12 cellular contexts compared by ENCODE assay signal in genomic region chr19:17863520-17864182, GRCh38.
A peak's percentile ranks its signal among the peaks of the same experiment; 100 is the strongest.
DNase-seq lines count a peak whose midpoint lies in the region; ATAC-seq, FAIRE-seq and TF ChIP-seq lines count a peak whose summit lies in the region.
"Had no signal": no experiment of that assay in that cellular context is flagged by ENCODE, and none has a peak within 500 bp of the region (broad histone marks: within the 10 kb centered on the region; RNA-seq: fewer than 3 reads in every experiment).

No MANE protein-coding gene starts in this region.

- H3K27me3 Mint-ChIP-seq in activated T-cell treated with anti-CD3 and anti-CD28 coated beads, Interleukin-2, amount 50 U/mL, for 24 hours, result no peaks in the 10 kb centered on the region
- peaks cover 4% of the 10 kb centered on the region for H3K27me3 Mint-ChIP-seq in activated naive CD8-positive, alpha-beta T cell treated with anti-CD3 and anti-CD28 coated beads, Interleukin-2, amount 50 U/mL, for 24 hours

- peaks cover 3% of the 10 kb centered on the region; the same call in 1 of the 2 replicates for H3K4me1 ChIP-seq in HUES48 (ENCODE audit: control insufficient read depth, insufficient read depth, low read length)

- H3K9ac ChIP-seq in HUES48 (ENCODE audit: low read depth, low read length), result no peak overlapping the region

- FAIRE-seq in D721Med (lab: Jason Lieb, UNC), result no peak
- FAIRE-seq: frontal cortex had no signal

- peak overlapping the region; percentile 87 for H3K27ac ChIP-seq in HUES48 (ENCODE audit: low read depth, low read length)

- H3K4me1 Mint-ChIP-seq in activated T-cell treated with anti-CD3 and anti-CD28 coated beads, Interleukin-2, amount 50 U/mL, for 24 hours (ENCODE audit: low read depth), result peaks cover 40% of the 10 kb centered on the region
- peaks cover 41% of the 10 kb centered on the region for H3K4me1 Mint-ChIP-seq in activated naive CD8-positive, alpha-beta T cell treated with anti-CD3 and anti-CD28 coated beads, Interleukin-2, amount 50 U/mL, for 24 hours

- no peak overlapping the region for H3K4me3 ChIP-seq in HUES48 (ENCODE audit: low read depth, low read length)
- no peak overlapping the region for H3K4me3 ChIP-seq in retinal pigment epithelial cell (ENCODE audit: low read length)

- H3K36me3 Mint-ChIP-seq in activated T-cell treated with anti-CD3 and anti-CD28 coated beads, Interleukin-2, amount 50 U/mL, for 24 hours (ENCODE audit: low read depth), result peaks cover 64% of the 10 kb centered on the region
- H3K36me3 Mint-ChIP-seq in activated naive CD8-positive, alpha-beta T cell treated with anti-CD3 and anti-CD28 coated beads, Interleukin-2, amount 50 U/mL, for 24 hours (ENCODE audit: low read depth), result peaks cover 53% of the 10 kb centered on the region

- peak; percentile 45 for DNase-seq in activated T-cell treated with anti-CD3 and anti-CD28 coated beads, Interleukin-2, amount 50 U/mL, for 24 hours
- no peak for DNase-seq in activated T-cell treated with anti-CD3 and anti-CD28 coated beads, Interleukin-2, amount 50 U/mL, for 1 hour
- no peak for DNase-seq in activated naive CD8-positive, alpha-beta T cell treated with anti-CD3 and anti-CD28 coated beads, Interleukin-2, amount 50 U/mL, for 24 hours
- peak; percentile 75 for DNase-seq in retinal pigment epithelial cell (ENCODE audit: low read depth)
- no peak for DNase-seq in NCI-H524 treated with DMSO at 0.1 percent for 48 hours (lab: John Stamatoyannopoulos, UW)
- no peak for DNase-seq in D721Med (ENCODE audit: insufficient read length, low spot score)
- DNase-seq in putamen (ENCODE audit: low spot score), result no peak
- DNase-seq: activated gamma-delta T cell treated with Interleukin-2 at 50 U/mL for 16 hours, dermis blood vessel endothelial cell, NCI-H187 had no signal

- no peaks in the 10 kb centered on the region for H3K9me3 Mint-ChIP-seq in activated T-cell treated with anti-CD3 and anti-CD28 coated beads, Interleukin-2, amount 50 U/mL, for 24 hours
- no peaks in the 10 kb centered on the region for H3K9me3 Mint-ChIP-seq in activated naive CD8-positive, alpha-beta T cell treated with anti-CD3 and anti-CD28 coated beads, Interleukin-2, amount 50 U/mL, for 24 hours

- ATAC-seq in activated naive CD8-positive, alpha-beta T cell treated with anti-CD3 and anti-CD28 coated beads, Interleukin-2, amount 50 U/mL, for 24 hours, result no peak

- peaks cover 43% of the 10 kb centered on the region for H3K36me3 ChIP-seq in HUES48 (ENCODE audit: control insufficient read depth, insufficient read depth, low read length)

- no peak for TF ChIP-seq CTCF in retinal pigment epithelial cell (conservative IDR thresholded peaks at IDR 0.05; ENCODE audit: low read depth, low read length)
- TF ChIP-seq CTCF in D721Med (IDR thresholded peaks at IDR 0.05; ENCODE audit: insufficient read depth, missing control alignments), result no peak

- peak overlapping the region; percentile 100 for H3K27ac Mint-ChIP-seq in activated T-cell treated with anti-CD3 and anti-CD28 coated beads, Interleukin-2, amount 50 U/mL, for 24 hours
- peak overlapping the region; percentile 80 for H3K27ac Mint-ChIP-seq in activated naive CD8-positive, alpha-beta T cell treated with anti-CD3 and anti-CD28 coated beads, Interleukin-2, amount 50 U/mL, for 24 hours

- H3K4me3 Mint-ChIP-seq in activated T-cell treated with anti-CD3 and anti-CD28 coated beads, Interleukin-2, amount 50 U/mL, for 24 hours, result peak overlapping the region; percentile 95
- H3K4me3 Mint-ChIP-seq in activated naive CD8-positive, alpha-beta T cell treated with anti-CD3 and anti-CD28 coated beads, Interleukin-2, amount 50 U/mL, for 24 hours, result peak overlapping the region; percentile 17

- no peaks in the 10 kb centered on the region for H3K9me3 ChIP-seq in HUES48 (ENCODE audit: control insufficient read depth, insufficient read depth, low read length)

- H3K27me3 ChIP-seq in HUES48 (ENCODE audit: control insufficient read depth, insufficient read depth, low read length), result no peaks in the 10 kb centered on the region

Comparison
In these comparisons a context has a peak if more than half of its experiments do, and no peak if none do; other contexts are left out.
1. DNase-seq: peak in activated T-cell treated with anti-CD3 and anti-CD28 coated beads, Interleukin-2, amount 50 U/mL, for 24 hours (single experiment) and retinal pigment epithelial cell (single experiment); none in activated T-cell treated with anti-CD3 and anti-CD28 coated beads, Interleukin-2, amount 50 U/mL, for 1 hour (single experiment), activated naive CD8-positive, alpha-beta T cell treated with anti-CD3 and anti-CD28 coated beads, Interleukin-2, amount 50 U/mL, for 24 hours (single experiment), NCI-H524 treated with DMSO at 0.1 percent for 48 hours (single experiment), D721Med (single experiment) and putamen (single experiment).